1 cellular context compared by ENCODE assay signal in genomic region chr2:27050281-27050995, GRCh38.
TF ChIP-seq lines count a peak whose summit lies in the region.

No MANE protein-coding gene starts in this region.

TF ChIP-seq in K562, 482 proteins besides CTCF, POLR2A, EP300 and RAD21 (continued from another document):
- TF ChIP-seq, protein P1, sequence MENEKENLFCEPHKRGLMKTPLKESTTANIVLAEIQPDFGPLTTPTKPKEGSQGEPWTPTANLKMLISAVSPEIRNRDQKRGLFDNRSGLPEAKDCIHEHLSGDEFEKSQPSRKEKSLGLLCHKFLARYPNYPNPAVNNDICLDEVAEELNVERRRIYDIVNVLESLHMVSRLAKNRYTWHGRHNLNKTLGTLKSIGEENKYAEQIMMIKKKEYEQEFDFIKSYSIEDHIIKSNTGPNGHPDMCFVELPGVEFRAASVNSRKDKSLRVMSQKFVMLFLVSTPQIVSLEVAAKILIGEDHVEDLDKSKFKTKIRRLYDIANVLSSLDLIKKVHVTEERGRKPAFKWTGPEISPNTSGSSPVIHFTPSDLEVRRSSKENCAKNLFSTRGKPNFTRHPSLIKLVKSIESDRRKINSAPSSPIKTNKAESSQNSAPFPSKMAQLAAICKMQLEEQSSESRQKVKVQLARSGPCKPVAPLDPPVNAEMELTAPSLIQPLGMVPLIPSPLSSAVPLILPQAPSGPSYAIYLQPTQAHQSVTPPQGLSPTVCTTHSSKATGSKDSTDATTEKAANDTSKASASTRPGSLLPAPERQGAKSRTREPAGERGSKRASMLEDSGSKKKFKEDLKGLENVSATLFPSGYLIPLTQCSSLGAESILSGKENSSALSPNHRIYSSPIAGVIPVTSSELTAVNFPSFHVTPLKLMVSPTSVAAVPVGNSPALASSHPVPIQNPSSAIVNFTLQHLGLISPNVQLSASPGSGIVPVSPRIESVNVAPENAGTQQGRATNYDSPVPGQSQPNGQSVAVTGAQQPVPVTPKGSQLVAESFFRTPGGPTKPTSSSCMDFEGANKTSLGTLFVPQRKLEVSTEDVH (IDR thresholded peaks at IDR 0.05; ENCODE audit: low read depth, partially characterized antibody), result no peak
- TF ChIP-seq HNRNPLL (IDR thresholded peaks at IDR 0.05; ENCODE audit: low read depth, low read length, poor library complexity, severe bottlenecking), result no peak
- no peak for TF ChIP-seq ZNF79 (CRISPR knock-in tag; IDR thresholded peaks at IDR 0.05; ENCODE audit: low read depth)
- TF ChIP-seq ZNF274 (IDR thresholded peaks at IDR 0.05; ENCODE audit: borderline replicate concordance, low read depth, low read length), result no peak
- peak; percentile 26; the same call in 1 of the 2 replicates for TF ChIP-seq PML (IDR thresholded peaks at IDR 0.05; ENCODE audit: low read length)
- no peak for TF ChIP-seq ZNF785 (CRISPR knock-in tag; IDR thresholded peaks at IDR 0.05)
